ENCODE assay signal across 8 cellular contexts in the genomic region with DNA sequence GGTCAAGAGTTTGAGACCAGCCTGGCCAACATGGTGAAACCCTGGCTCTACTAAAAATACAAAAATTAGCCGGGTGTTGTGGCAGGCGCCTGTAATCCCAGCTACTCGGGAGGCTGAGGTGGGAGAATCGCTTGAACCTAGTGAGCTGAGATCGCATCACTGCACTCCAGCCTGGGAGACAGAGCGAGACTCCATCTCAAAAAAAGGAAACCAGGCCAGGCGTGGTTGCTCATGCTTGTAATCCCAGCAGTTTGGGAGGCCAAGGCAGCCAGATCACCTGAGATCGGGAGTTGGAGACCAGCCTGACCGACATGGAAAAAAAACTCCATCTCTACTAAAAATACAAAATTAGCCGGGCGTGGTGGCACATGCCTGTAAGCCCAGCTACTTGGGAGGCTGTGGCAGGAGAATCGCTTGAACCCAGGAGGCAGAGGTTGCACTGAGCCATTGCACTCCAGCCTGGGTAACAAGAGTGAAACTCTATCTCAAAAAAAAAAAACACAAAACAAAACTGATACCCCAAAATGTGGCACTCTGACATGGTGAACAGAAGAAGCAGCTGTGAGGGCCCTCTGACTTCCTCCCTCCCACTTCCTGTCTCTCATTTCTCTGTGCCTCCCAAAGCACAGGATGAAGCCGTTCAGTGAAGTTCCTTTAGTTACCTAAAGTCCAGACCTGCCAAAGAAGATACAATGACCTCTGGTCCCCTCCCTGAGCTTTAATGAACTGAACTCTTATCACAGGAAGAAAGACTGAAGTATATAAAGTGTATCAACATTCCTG.
DNase-seq lines count a peak whose midpoint lies in the region; ATAC-seq and TF ChIP-seq lines count a peak whose summit lies in the region.
"Not testable (repeated sequence)": the region's sequence is repeated elsewhere in the genome, so short reads cannot be mapped to it uniquely, and the experiment has no call there.

No MANE protein-coding gene starts in this region.

- not testable (repeated sequence) for TF ChIP-seq CTCF in CD8-positive, alpha-beta T cell (IDR thresholded peaks at IDR 0.05); GM20000 (IDR thresholded peaks at IDR 0.05; ENCODE audit: extremely low read depth, missing control alignments)

- H3K36me3 ChIP-seq in CD8-positive, alpha-beta T cell (ENCODE audit: insufficient read depth, low read length): not testable (repeated sequence)

- not testable (repeated sequence) for H3K36me3 Mint-ChIP-seq in CD8-positive, alpha-beta T cell; activated CD4-positive, alpha-beta memory T cell treated with anti-CD3 and anti-CD28 coated beads, Interleukin-2, amount 10 ng/mL, durations not matched to agents 7 days and 5 days (ENCODE audit: low read depth)

- not testable (repeated sequence) for H3K27me3 ChIP-seq in CD8-positive, alpha-beta T cell (ENCODE audit: insufficient read depth, low read length)

- intact Hi-C loops in CD8-positive, alpha-beta T cell (cut with DNase I, micrococcal nuclease): not testable (repeated sequence)

- H3K9me3 Mint-ChIP-seq in CD8-positive, alpha-beta T cell: peaks cover 12% of the 10 kb centered on the region
- H3K9me3 Mint-ChIP-seq in activated CD4-positive, alpha-beta memory T cell treated with anti-CD3 and anti-CD28 coated beads, Interleukin-2, amount 10 ng/mL, durations not matched to agents 7 days and 5 days: peaks cover 12% of the 10 kb centered on the region

- not testable (repeated sequence) for H3K27me3 Mint-ChIP-seq in CD8-positive, alpha-beta T cell (ENCODE audit: low read depth); activated CD4-positive, alpha-beta memory T cell treated with anti-CD3 and anti-CD28 coated beads, Interleukin-2, amount 10 ng/mL, durations not matched to agents 7 days and 5 days

- H3K27ac Mint-ChIP-seq in CD8-positive, alpha-beta T cell: peak overlapping the region; percentile 80
- H3K27ac Mint-ChIP-seq in activated CD4-positive, alpha-beta memory T cell treated with anti-CD3 and anti-CD28 coated beads, Interleukin-2, amount 10 ng/mL, durations not matched to agents 7 days and 5 days: peak overlapping the region; percentile 69

- not testable (repeated sequence) for H3K4me3 ChIP-seq in CD8-positive, alpha-beta T cell (ENCODE audit: low read depth, low read length)

- H3K4me1 ChIP-seq in CD8-positive, alpha-beta T cell (ENCODE audit: insufficient read depth, low read length): not testable (repeated sequence)

- POLR2A ChIA-PET in CD8-positive, alpha-beta T cell (lab: Charles Lee): interaction anchor here (0.6 kb wide), 1 partner anchor 14 kb away, joined by 3 read pairs; no protein-coding TSS in a partner anchor
- POLR2A ChIA-PET in activated CD4-positive, alpha-beta memory T cell treated with anti-CD3 and anti-CD28 coated beads, Interleukin-2, amount 10 ng/mL, durations not matched to agents 7 days and 5 days (lab: Charles Lee): not testable (repeated sequence)

- H3K4me3 Mint-ChIP-seq in CD8-positive, alpha-beta T cell; activated CD4-positive, alpha-beta memory T cell treated with anti-CD3 and anti-CD28 coated beads, Interleukin-2, amount 10 ng/mL, durations not matched to agents 7 days and 5 days: not testable (repeated sequence)

- H3K4me1 Mint-ChIP-seq in CD8-positive, alpha-beta T cell (ENCODE audit: low read depth): peaks cover 13% of the 10 kb centered on the region
- H3K4me1 Mint-ChIP-seq in activated CD4-positive, alpha-beta memory T cell treated with anti-CD3 and anti-CD28 coated beads, Interleukin-2, amount 10 ng/mL, durations not matched to agents 7 days and 5 days: peaks cover 12% of the 10 kb centered on the region

- not testable (repeated sequence) for DNase-seq in CD8-positive, alpha-beta T cell; activated CD4-positive, alpha-beta memory T cell treated with anti-CD3 and anti-CD28 coated beads, Interleukin-2, amount 10 ng/mL, durations not matched to agents 7 days and 5 days
- peak; percentile 49 for DNase-seq in GM20000 (ENCODE audit: low spot score)
- peak; percentile 33 for DNase-seq in MV-4-11 (lab: John Stamatoyannopoulos, UW)
- peak; percentile 16 for DNase-seq in left kidney (ENCODE audit: low read depth, low spot score)

- ATAC-seq in CD8-positive, alpha-beta T cell: peak; percentile 36
- peak; percentile 76 for ATAC-seq in GM18868 (IDR thresholded peaks at IDR 0.05; ENCODE audit: unreplicated experiment)
- peak; percentile 91 for ATAC-seq in HG02642 (IDR thresholded peaks at IDR 0.05; ENCODE audit: poor library complexity, unreplicated experiment)
- peak; percentile 91 for ATAC-seq in HG03196 (IDR thresholded peaks at IDR 0.05; ENCODE audit: unreplicated experiment)

- CTCF ChIA-PET in CD8-positive, alpha-beta T cell (lab: Charles Lee); activated CD4-positive, alpha-beta memory T cell treated with anti-CD3 and anti-CD28 coated beads, Interleukin-2, amount 10 ng/mL, durations not matched to agents 7 days and 5 days (lab: Charles Lee): not testable (repeated sequence)

- not testable (repeated sequence) for H3K27ac ChIP-seq in CD8-positive, alpha-beta T cell (ENCODE audit: low read depth, low read length)

- H3K9me3 ChIP-seq in CD8-positive, alpha-beta T cell (ENCODE audit: low read length): not testable (repeated sequence)

Comparison
In these comparisons a context has a peak if more than half of its experiments do, and no peak if none do; other contexts are left out.
1. ATAC-seq: peak in every context shown above with its lines; median percentile 91 in HG02642; 91 in HG03196; 76 in GM18868; 36 in CD8-positive, alpha-beta T cell.